9 cellular contexts compared by ENCODE assay signal in genomic region chr13:110562696-110563462, GRCh38. TPM values are rescaled to one million over a fixed set of nuclear protein-coding genes. Genes with fewer than 3 reads are reported as not detected.
DNase-seq lines count a peak whose midpoint lies in the region; ATAC-seq and TF ChIP-seq lines count a peak whose summit lies in the region.
"Had no signal": no experiment of that assay in that cellular context is flagged by ENCODE, and none has a peak within 500 bp of the region (broad histone marks: within the 10 kb centered on the region; RNA-seq: fewer than 3 reads in every experiment).

No MANE protein-coding gene starts in this region.

- H3K4me1 Mint-ChIP-seq in T-helper 17 cell: peaks cover 22% of the 10 kb centered on the region

- H3K27me3 ChIP-seq in rectal smooth muscle tissue (ENCODE audit: control insufficient read depth, insufficient read depth, low read length): no peaks in the 10 kb centered on the region

- no peaks in the 10 kb centered on the region for H3K9me3 ChIP-seq in ES-I3 (ENCODE audit: control insufficient read depth, insufficient read depth, low read length)
- no peaks in the 10 kb centered on the region for H3K9me3 ChIP-seq in T-helper 17 cell (ENCODE audit: control insufficient read depth, low read length, poor library complexity, severe bottlenecking)

- peaks cover 18% of the 10 kb centered on the region for H3K27me3 Mint-ChIP-seq in T-helper 17 cell

- no peak overlapping the region for H3K27ac ChIP-seq in rectal smooth muscle tissue (ENCODE audit: low read depth, low read length)

- TF ChIP-seq CTCF in foreskin fibroblast (IDR thresholded peaks at IDR 0.05; ENCODE audit: low read depth, low read length): no peak

- H3K36me3 Mint-ChIP-seq in T-helper 17 cell (ENCODE audit: low read depth): no peaks in the 10 kb centered on the region

- peak overlapping the region; percentile 96 for H3K4me3 Mint-ChIP-seq in T-helper 17 cell

- H3K36me3 ChIP-seq in ES-I3 (ENCODE audit: insufficient read depth, low read length) (peaks cover 3% of the 10 kb centered on the region), rectal smooth muscle tissue (ENCODE audit: control insufficient read depth, insufficient read depth, low read length) (no peaks in the 10 kb centered on the region)

- DNase-seq in T-helper 17 cell (no peak), foreskin fibroblast (no peak), retina (no peak), UCSD-AML1 (lab: John Stamatoyannopoulos, UW; ENCODE audit: unreplicated experiment) (no peak)
- DNase-seq: effector CD8-positive, alpha-beta T cell had no signal

- no peak for ATAC-seq in T-helper 17 cell
- no peak for ATAC-seq in GM21529 (IDR thresholded peaks at IDR 0.05; ENCODE audit: unreplicated experiment)
- ATAC-seq in HG03139 (IDR thresholded peaks at IDR 0.05; ENCODE audit: unreplicated experiment): no peak

- H3K4me1 ChIP-seq in ES-I3 (ENCODE audit: insufficient read depth, low read length) (peaks cover 3% of the 10 kb centered on the region), rectal smooth muscle tissue (ENCODE audit: control insufficient read depth, insufficient read depth, low read length) (peaks cover 14% of the 10 kb centered on the region)

- H3K9ac ChIP-seq in ES-I3 (ENCODE audit: low read depth, low read length) (peak overlapping the region; percentile 86), rectal smooth muscle tissue (ENCODE audit: low read length) (no peak overlapping the region)

- no peak overlapping the region for H3K27ac Mint-ChIP-seq in T-helper 17 cell

- peak overlapping the region; percentile 86 to 90 for H3K4me3 ChIP-seq in foreskin fibroblast (ENCODE audit: low read depth in 1 of 2, low read length in 2 of 2)
- H3K4me3 ChIP-seq in rectal smooth muscle tissue (ENCODE audit: low read length): peak overlapping the region; percentile 77

RNA-seq across cellular contexts. Expression of gene RAB20, which starts 1.4 kb away (rescaled TPM):
- total RNA-seq in T-helper 17 cell: 1 to 10 TPM; 1.2 to 1.4 TPM

RNA-seq across cellular contexts. Expression of gene NAXD, which starts 52.5 kb away (rescaled TPM):
- total RNA-seq in T-helper 17 cell: 10 to 100 TPM; 17.7 to 22.9 TPM
